In genomic region chr11:110077318-110077717, GRCh38 we compare ENCODE assay signal across 8 cellular contexts. TPM values are rescaled to one million over a fixed set of nuclear protein-coding genes. Genes with fewer than 3 reads are reported as not detected.
DNase-seq lines count a peak whose midpoint lies in the region; ATAC-seq and TF ChIP-seq lines count a peak whose summit lies in the region.

No MANE protein-coding gene starts in this region.

- H3K4me2 ChIP-seq in mammary epithelial cell (ENCODE audit: insufficient read depth, low read depth, low read length) = peak overlapping the region; percentile 43

- H3K79me2 ChIP-seq in mammary epithelial cell (ENCODE audit: insufficient read depth, low read length) = no peaks in the 10 kb centered on the region

- in situ Hi-C loops in mammary epithelial cell (cut with MboI; ENCODE audit: low sequenced_read_pairs in 2 of 2) = no loop called here

- DNase-seq in mammary epithelial cell (no peak), NCI-H774 (lab: John Stamatoyannopoulos, UW) (no peak), Caco-2 (no peak), HuH-7.5 (ENCODE audit: low spot score) (no peak), glomerular visceral epithelial cell (ENCODE audit: extremely low spot score) (no peak)

- peak; percentile 29 for ATAC-seq in GM18502 (IDR thresholded peaks at IDR 0.05; ENCODE audit: poor library complexity, unreplicated experiment)
- peak; percentile 24 for ATAC-seq in GM19455 (IDR thresholded peaks at IDR 0.05; ENCODE audit: unreplicated experiment)
- peak; percentile 35 for ATAC-seq in HG03097 (IDR thresholded peaks at IDR 0.05; ENCODE audit: low FRiP score, unreplicated experiment)

- BruUV-seq in mammary epithelial cell (replicated peaks; lab: Mats Ljungman, UMichigan) (TSS peak; percentile 86), Caco-2 (replicated peaks; lab: Mats Ljungman, UMichigan) (no TSS peak)

- peaks cover 19% of the 10 kb centered on the region for H3K4me1 Mint-ChIP-seq in Caco-2 (ENCODE audit: low read depth, unreplicated experiment)

- H3K4me3 ChIP-seq in mammary epithelial cell (replicated peaks in 1 of 3; ENCODE audit: insufficient read depth in 1 of 3, low read depth in 2 of 3, low read length in 3 of 3) (no peak overlapping the region), Caco-2 (ENCODE audit: low read depth, low read length) (no peak overlapping the region)

- TF ChIP-seq CTCF in mammary epithelial cell (conservative IDR thresholded peaks at IDR 0.05 in 1 of 2, IDR thresholded peaks at IDR 0.05 in 1 of 2; ENCODE audit: extremely low read depth in 1 of 2, insufficient read depth in 1 of 2, low read depth in 1 of 2, low read length in 2 of 2) (no peak), Caco-2 (IDR thresholded peaks at IDR 0.05; ENCODE audit: insufficient read depth in 1 of 2, low read depth in 1 of 2, low read length in 1 of 2, severe bottlenecking in 1 of 2, unreplicated experiment in 1 of 2) (no peak)

- H3K27ac ChIP-seq in mammary epithelial cell (ENCODE audit: insufficient read depth, low read depth, low read length) = peak overlapping the region; percentile 86

- CTCF ChIA-PET in mammary epithelial cell (lab: Charles Lee; ENCODE audit: low non-redundant PET) (no interaction called here), Caco-2 (lab: Charles Lee) (no interaction called here)

- no peaks in the 10 kb centered on the region for H3K27me3 Mint-ChIP-seq in Caco-2 (ENCODE audit: insufficient read depth, unreplicated experiment)

- 92% methylated on average over 1 of the region's 1 CpG for WGBS in mammary epithelial cell (ENCODE audit: low coverage, missing lambda C conversion rate)

- H3K36me3 ChIP-seq in mammary epithelial cell (ENCODE audit: insufficient read depth, low read length) = no peaks in the 10 kb centered on the region
- H3K36me3 ChIP-seq in Caco-2 (ENCODE audit: control insufficient read depth, insufficient read depth, low read length) = no peaks in the 10 kb centered on the region

- dilution Hi-C loops in mammary epithelial cell (cut with HindIII; ENCODE audit: low sequenced_read_pairs) = no loop called here

- POLR2A ChIA-PET in Caco-2 (lab: Charles Lee) = interaction anchor here (1.7 kb wide), 1 partner anchor 15 kb away, joined by 12 read pairs; the partner anchor contains the start of gene ZC3H12C

- no peaks in the 10 kb centered on the region for H3K27me3 ChIP-seq in mammary epithelial cell (ENCODE audit: insufficient read depth, low read length)
- no peaks in the 10 kb centered on the region for H3K27me3 ChIP-seq in Caco-2 (replicated peaks; ENCODE audit: control insufficient read depth, insufficient read depth, low read length)

- no peak overlapping the region for H2AFZ ChIP-seq in mammary epithelial cell (ENCODE audit: low read depth, low read length)

- H3K4me1 ChIP-seq in mammary epithelial cell (ENCODE audit: insufficient read depth, low read length) (peaks cover 40% of the 10 kb centered on the region), Caco-2 (peaks cover 33% of the 10 kb centered on the region)

- no peaks in the 10 kb centered on the region for H3K36me3 Mint-ChIP-seq in Caco-2 (ENCODE audit: insufficient read depth, unreplicated experiment)

- intact Hi-C loops in mammary epithelial cell (cut with micrococcal nuclease) (no loop called here), Caco-2 (cut with micrococcal nuclease; ENCODE audit: unreplicated experiment) (loop anchor here (5.0 kb wide), 2 partner anchors 60 to 130 kb away; no protein-coding TSS in a partner anchor)

- H3K9me3 ChIP-seq in mammary epithelial cell (replicated peaks; ENCODE audit: insufficient read depth, low read length) (peaks cover 3% of the 10 kb centered on the region), Caco-2 (0 out of 2 replicates have a peak, but pooled peaks cover 4% of the 10 kb centered on the region)

- no peak overlapping the region for H3K4me3 Mint-ChIP-seq in Caco-2 (ENCODE audit: unreplicated experiment)

- H3K27ac Mint-ChIP-seq in Caco-2 (ENCODE audit: unreplicated experiment) = no peak overlapping the region

- peak overlapping the region; percentile 45 for H3K9ac ChIP-seq in mammary epithelial cell (ENCODE audit: insufficient read depth, low read length)

- no peaks in the 10 kb centered on the region for H4K20me1 ChIP-seq in mammary epithelial cell (ENCODE audit: insufficient read depth, low read length)

- H3K9me3 Mint-ChIP-seq in Caco-2 (ENCODE audit: unreplicated experiment) = no peaks in the 10 kb centered on the region

RNA-seq across cellular contexts. Expression of gene ZC3H12C, which starts 15.9 kb away (rescaled TPM):
- total RNA-seq in mammary epithelial cell = 10 to 100 TPM; 16.0 to 26.9 TPM
- polyA plus RNA-seq in mammary epithelial cell = 14.0 TPM
- polyA minus RNA-seq in mammary epithelial cell = 22.2 TPM
- total RNA-seq in Caco-2 (2022) = 11.4 and 11.7 TPM in 2 replicates
